In the genomic region with DNA sequence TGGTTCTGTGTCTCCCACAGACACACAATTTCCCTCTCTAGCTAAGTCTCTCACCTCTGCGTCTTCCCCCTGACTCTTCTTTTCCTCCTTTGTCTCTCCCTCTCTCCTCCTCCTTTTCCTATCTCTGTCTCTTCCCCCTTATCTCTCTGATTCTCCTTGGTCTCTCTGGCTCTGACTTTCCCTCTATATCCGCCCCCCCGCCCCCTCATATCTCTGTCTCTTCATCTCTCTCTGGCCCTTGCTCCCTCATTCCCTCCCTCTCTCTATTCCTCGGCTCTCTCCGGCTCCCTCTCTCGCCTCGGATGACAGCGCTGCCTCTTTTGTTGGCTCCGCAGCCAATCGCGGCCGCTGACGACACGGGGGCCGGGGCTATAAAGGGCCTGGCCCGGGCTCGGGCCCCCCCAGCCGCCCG, we compare ENCODE assay signal across 8 cellular contexts. TPM values are rescaled to one million over a fixed set of nuclear protein-coding genes. Genes with fewer than 3 reads are reported as not detected.
A peak's percentile ranks its signal among the peaks of the same experiment; 100 is the strongest.
DNase-seq lines count a peak whose midpoint lies in the region; ATAC-seq, FAIRE-seq and TF ChIP-seq lines count a peak whose summit lies in the region.

A gene (plus strand): TSS at position 404 of the 412 bp plus-strand sequence. CDS start 195 bp downstream, outside the sequence.

- H3K4me3 ChIP-seq in coronary artery (peak within 1 kb of the TSS; percentile 81), left lung (peak within 1 kb of the TSS; percentile 50 to 65)

- no peak for FAIRE-seq in GM12892 (lab: Jason Lieb, UNC)

- H3K27ac ChIP-seq in coronary artery (peak within 1 kb of the TSS; percentile 19 to 94), left lung (peak within 1 kb of the TSS; percentile 60 to 73)

- no peak for TF ChIP-seq POLR2A in GM12892 (IDR thresholded peaks at IDR 0.05; ENCODE audit: low read depth, low read length)

- TF ChIP-seq CTCF in coronary artery (IDR thresholded peaks at IDR 0.05) (no peak), left lung (IDR thresholded peaks at IDR 0.05) (no peak)

- H3K4me1 ChIP-seq in left lung, result peaks cover 9 to 30% of the 10 kb centered on the region in 2 donors

- DNase-seq in GM12892 (ENCODE audit: insufficient read length) (peak; percentile 55), NCI-H510A treated with DMSO at 0.1 percent for 48 hours (lab: John Stamatoyannopoulos, UW) (peak; percentile 81), coronary artery (ENCODE audit: low spot score) (no peak), left lung (peak; percentile 75 to 89)
- DNase-seq in activated CD4-positive, alpha-beta T cell treated with anti-CD3 and anti-CD28 coated beads for 4 hours, result peak; percentile 64 to 71
- DNase-seq in stimulated activated CD4-positive, alpha-beta T cell treated with anti-CD3 and anti-CD28 coated beads, Interleukin-2, amount 100 ng/mL, for 4 hours (ENCODE audit: low read depth), result peak; percentile 62

- intact Hi-C loops in left lung (cut with DNase I), result loop anchor here in 1 of 2 donors (5.0 to 10.0 kb wide), 2 partner anchors 62 to 195 kb away; no protein-coding TSS in a partner anchor

- no peaks in the 10 kb centered on the region for H3K36me3 ChIP-seq in left lung

- ATAC-seq in HG03108 (IDR thresholded peaks at IDR 0.05; ENCODE audit: unreplicated experiment), result peak; percentile 27
- peak; percentile 52 for ATAC-seq in left lung
- no peak for ATAC-seq in HG03565 (IDR thresholded peaks at IDR 0.05; ENCODE audit: unreplicated experiment)

- H3K27me3 ChIP-seq in left lung, result peaks cover 0 to 29% of the 10 kb centered on the region in 2 donors

- no peaks in the 10 kb centered on the region for H3K9me3 ChIP-seq in left lung

RNA-seq across cellular contexts. Expression of the gene that starts here (rescaled TPM):
- polyA plus RNA-seq in GM12892 (2012; ENCODE audit: missing spikeins), result 3.0 TPM
- 10 to 100 TPM in 1 of 2 donors, 1 to 10 TPM in 1; 7.6 to 10.0 TPM for total RNA-seq in left lung
